31 cellular contexts compared by ENCODE assay signal in the genomic region with DNA sequence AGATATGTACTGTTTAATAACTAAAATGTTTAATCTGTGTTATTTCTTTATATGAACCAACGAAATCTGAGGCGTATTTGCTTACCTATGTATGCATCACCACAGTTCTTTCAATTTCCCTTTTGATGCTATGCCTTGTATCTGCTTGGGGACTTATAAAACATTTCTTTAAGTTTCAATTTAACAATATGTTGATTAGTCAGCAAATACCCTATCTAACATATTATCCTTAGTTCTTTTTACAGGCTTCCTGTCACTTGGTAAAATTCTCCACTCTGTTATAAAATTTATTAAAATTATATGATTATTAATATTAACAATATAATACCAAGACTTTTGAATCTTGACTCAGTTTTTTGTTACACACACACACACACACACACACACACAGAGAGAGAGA.
"Had no signal": no experiment of that assay in that cellular context is flagged by ENCODE, and none has a peak within 500 bp of the region (broad histone marks: within the 10 kb centered on the region; RNA-seq: fewer than 3 reads in every experiment).

No MANE protein-coding gene starts in this region.

- H3K27ac ChIP-seq: KMS-11, PC-9, RWPE1, SJSA1 had no signal

- H3K36me3 ChIP-seq: SJSA1 had no signal

- ATAC-seq: Panc1, Right ventricle myocardium inferior had no signal

- H3K9ac ChIP-seq: KMS-11, SK-N-SH had no signal

- H3K4me3 ChIP-seq: PC-9, SJSA1 had no signal

- H3K27me3 ChIP-seq: SJSA1 had no signal

- DNase-seq: Karpas-422, MM.1S, NCI-H1048, NCI-H1092 treated with DMSO at 0.1 percent for 48 hours, NCI-H1105 treated with DMSO at 0.1 percent for 48 hours, NCI-H1436, NCI-H146, NCI-H1694, NCI-H187, NCI-H1930, NCI-H2029 treated with DMSO at 0.1 percent for 48 hours, NCI-H2081 treated with DMSO at 0.1 percent for 48 hours, NCI-H2107, NCI-H2171, NCI-H226, NCI-H446 treated with DMSO at 0.1 percent for 48 hours, NCI-H510A, NCI-H526, NCI-H69, NCI-H748 treated with DMSO at 0.1 percent for 48 hours, NCI-H82, PC-9, SHP77 treated with DMSO at 0.1 percent for 48 hours, SK-N-SH, SW 1271 had no signal

- H2AFZ ChIP-seq: PC-9 had no signal

- FAIRE-seq: RCC 7860 had no signal

- H3K4me2 ChIP-seq: KMS-11, PC-9, SK-N-SH had no signal

- H3K9me3 ChIP-seq: SJSA1, SK-N-SH had no signal

- H3K4me1 ChIP-seq: SJSA1 had no signal
